In genomic region chr2:170566138-170566537, GRCh38 we compare ENCODE assay signal across 21 cellular contexts.
"Had no signal": no experiment of that assay in that cellular context is flagged by ENCODE, and none has a peak within 500 bp of the region (broad histone marks: within the 10 kb centered on the region; RNA-seq: fewer than 3 reads in every experiment).

No MANE protein-coding gene starts in this region.

- H3K27ac ChIP-seq: KMS-11, RWPE1 had no signal

- H3K9me3 ChIP-seq: SK-N-SH had no signal

- H3K9ac ChIP-seq: KMS-11, SK-N-SH had no signal

- DNase-seq: IMR-90, Kasumi-1, MM.1S, NCI-H1092 treated with DMSO at 0.1 percent for 48 hours, NCI-H1436, NCI-H187, NCI-H2029, NCI-H2081 treated with DMSO at 0.1 percent for 48 hours, NCI-H2171, NCI-H226, NCI-H446, NCI-H510A, NCI-H524 treated with DMSO at 0.1 percent for 48 hours, NCI-H69, NCI-H774, SHP77, SK-N-SH, SW 1271 had no signal

- H3K4me2 ChIP-seq: KMS-11, SK-N-SH had no signal

- FAIRE-seq: RCC 7860 had no signal
